ENCODE assay signal across 1 cellular context in the genomic region with DNA sequence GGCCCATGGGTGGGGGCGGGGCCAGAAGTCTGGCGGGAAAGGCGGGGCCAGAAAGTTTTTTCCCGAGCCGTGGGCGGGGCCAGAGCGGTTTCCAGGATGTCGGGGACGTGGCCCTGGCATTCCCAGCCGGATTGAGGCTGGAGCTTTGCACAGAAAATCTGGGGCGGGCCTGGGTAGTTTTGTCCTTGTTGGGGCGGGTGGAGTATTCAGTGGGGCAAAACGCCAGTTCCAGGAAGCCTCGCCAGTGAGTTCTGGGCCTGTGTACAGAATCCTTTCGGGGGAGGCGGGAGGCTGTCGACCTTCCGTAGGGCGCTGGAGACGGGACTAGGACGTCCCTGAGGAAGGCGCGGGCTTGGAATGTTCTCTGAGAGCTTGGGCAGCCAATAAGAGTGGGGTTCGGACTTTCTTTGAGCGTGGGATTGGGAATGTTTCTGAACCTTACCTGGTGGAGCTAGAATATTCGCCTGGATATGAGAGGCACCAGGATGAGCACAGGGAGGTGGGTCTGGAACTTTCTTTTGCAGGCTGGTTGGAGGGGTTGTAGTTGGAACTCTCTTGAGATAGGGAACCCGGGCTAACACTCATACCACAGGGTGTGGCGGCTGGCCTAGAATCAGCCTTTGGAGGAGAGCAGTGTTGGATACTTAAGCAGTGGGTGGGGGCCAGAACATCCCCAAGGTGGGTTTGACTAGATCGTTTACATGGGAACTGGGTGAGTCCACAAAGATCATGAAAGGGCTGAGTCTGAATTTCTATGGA.
TF ChIP-seq lines count a peak whose summit lies in the region.

No MANE protein-coding gene starts in this region.

TF ChIP-seq in HEK293, 187 proteins besides CTCF, POLR2A, EP300 and RAD21 (continued from another document):
- TF ChIP-seq, protein P1, sequence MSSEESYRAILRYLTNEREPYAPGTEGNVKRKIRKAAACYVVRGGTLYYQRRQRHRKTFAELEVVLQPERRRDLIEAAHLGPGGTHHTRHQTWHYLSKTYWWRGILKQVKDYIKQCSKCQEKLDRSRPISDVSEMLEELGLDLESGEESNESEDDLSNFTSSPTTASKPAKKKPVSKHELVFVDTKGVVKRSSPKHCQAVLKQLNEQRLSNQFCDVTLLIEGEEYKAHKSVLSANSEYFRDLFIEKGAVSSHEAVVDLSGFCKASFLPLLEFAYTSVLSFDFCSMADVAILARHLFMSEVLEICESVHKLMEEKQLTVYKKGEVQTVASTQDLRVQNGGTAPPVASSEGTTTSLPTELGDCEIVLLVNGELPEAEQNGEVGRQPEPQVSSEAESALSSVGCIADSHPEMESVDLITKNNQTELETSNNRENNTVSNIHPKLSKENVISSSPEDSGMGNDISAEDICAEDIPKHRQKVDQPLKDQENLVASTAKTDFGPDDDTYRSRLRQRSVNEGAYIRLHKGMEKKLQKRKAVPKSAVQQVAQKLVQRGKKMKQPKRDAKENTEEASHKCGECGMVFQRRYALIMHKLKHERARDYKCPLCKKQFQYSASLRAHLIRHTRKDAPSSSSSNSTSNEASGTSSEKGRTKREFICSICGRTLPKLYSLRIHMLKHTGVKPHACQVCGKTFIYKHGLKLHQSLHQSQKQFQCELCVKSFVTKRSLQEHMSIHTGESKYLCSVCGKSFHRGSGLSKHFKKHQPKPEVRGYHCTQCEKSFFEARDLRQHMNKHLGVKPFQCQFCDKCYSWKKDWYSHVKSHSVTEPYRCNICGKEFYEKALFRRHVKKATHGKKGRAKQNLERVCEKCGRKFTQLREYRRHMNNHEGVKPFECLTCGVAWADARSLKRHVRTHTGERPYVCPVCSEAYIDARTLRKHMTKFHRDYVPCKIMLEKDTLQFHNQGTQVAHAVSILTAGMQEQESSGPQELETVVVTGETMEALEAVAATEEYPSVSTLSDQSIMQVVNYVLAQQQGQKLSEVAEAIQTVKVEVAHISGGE (tag by site-specific recombination; conservative IDR thresholded peaks at IDR 0.05; ENCODE audit: low read depth), result peak; percentile 37
